ENCODE assay signal across 10 cellular contexts in the genomic region with DNA sequence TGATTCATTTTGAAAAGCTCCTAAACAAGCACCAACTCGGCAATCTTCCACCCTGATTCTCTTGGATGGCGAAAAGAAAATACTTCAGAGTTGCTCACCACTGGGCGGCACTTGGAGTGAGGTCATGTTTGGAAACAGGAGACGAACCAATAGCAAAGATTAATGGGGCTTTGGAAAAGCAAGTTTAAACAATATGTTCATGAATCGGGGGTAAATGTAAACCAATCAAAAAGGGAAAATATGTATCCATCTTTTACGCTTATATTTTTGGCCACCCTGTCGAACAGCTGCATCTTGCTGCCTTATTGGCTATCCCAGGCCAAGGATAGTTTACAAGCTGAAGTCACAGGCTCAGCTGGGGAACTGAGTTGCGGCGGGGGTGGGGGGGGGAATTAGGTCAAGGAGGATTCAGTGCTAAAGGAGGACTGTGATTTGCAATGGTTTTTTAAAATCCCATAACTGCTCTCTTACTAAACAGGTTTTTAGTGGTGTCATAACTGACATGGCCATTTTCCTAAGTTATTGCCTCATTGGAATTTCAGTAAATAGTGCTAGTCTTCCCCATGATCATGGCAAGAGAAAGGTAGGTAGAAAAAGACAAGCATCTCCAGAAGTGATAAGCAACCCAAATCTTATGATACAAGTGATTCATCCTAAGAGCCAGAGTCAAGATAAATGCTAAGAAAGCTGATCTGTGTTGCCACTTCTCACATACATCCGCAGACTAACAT.
DNase-seq lines count a peak whose midpoint lies in the region; ATAC-seq and TF ChIP-seq lines count a peak whose summit lies in the region.
"Had no signal": no experiment of that assay in that cellular context is flagged by ENCODE, and none has a peak within 500 bp of the region (broad histone marks: within the 10 kb centered on the region; RNA-seq: fewer than 3 reads in every experiment).

No MANE protein-coding gene starts in this region.

- H3K4ac ChIP-seq in neuronal stem cell (ENCODE audit: low read length) = no peak overlapping the region

- ATAC-seq in gastroesophageal sphincter (peak; percentile 86), gastrocnemius medialis (peak; percentile 84 to 86), GM21381 (IDR thresholded peaks at IDR 0.05; ENCODE audit: unreplicated experiment) (no peak)
- ATAC-seq: activated naive CD4-positive, alpha-beta T cell treated with anti-CD3 and anti-CD28 coated beads, Interleukin-2, amount 50 U/mL, for 72 hours had no signal

- no peak overlapping the region for H3K14ac ChIP-seq in neuronal stem cell (ENCODE audit: low read length)

- H3K4me2 ChIP-seq in neuronal stem cell (ENCODE audit: insufficient read depth, low read length, poor library complexity, severe bottlenecking) = no peak overlapping the region

- H3K4me1 ChIP-seq in gastroesophageal sphincter (peaks cover 0 to 14% (median under 1%) of the 10 kb centered on the region in 3 donors), gastrocnemius medialis (no peaks in the 10 kb centered on the region), neuronal stem cell (ENCODE audit: control insufficient read depth in 2 of 2, insufficient read depth in 1 of 2, low read depth in 1 of 2, low read length in 2 of 2) (peaks cover 0 to 4% of the 10 kb centered on the region in 2 donors)

- TF ChIP-seq CTCF in WERI-Rb-1 (IDR thresholded peaks at IDR 0.05; ENCODE audit: low read depth, low read length) (peak; percentile 4; the same call in 1 of the 2 replicates), gastroesophageal sphincter (IDR thresholded peaks at IDR 0.05) (peak in 3 of 4 experiments; percentile 24 to 29 (median 26)), gastrocnemius medialis (IDR thresholded peaks at IDR 0.05 in 4 of 5, conservative IDR thresholded peaks at IDR 0.05 in 1 of 5) (peak in 1 of 5 experiments; percentile 24)

- TF ChIP-seq POLR2A in gastroesophageal sphincter (IDR thresholded peaks at IDR 0.05) = no peak
- no peak for TF ChIP-seq POLR2A in gastrocnemius medialis (IDR thresholded peaks at IDR 0.05)

- H3K18ac ChIP-seq in neuronal stem cell (ENCODE audit: low read length) = no peak overlapping the region

- no peak for TF ChIP-seq EP300 in gastroesophageal sphincter (IDR thresholded peaks at IDR 0.05)

- H2BK15ac ChIP-seq in neuronal stem cell (ENCODE audit: low read length) = no peak overlapping the region

- no peak overlapping the region for H4K91ac ChIP-seq in neuronal stem cell (ENCODE audit: low read depth, low read length, poor library complexity)

- no peaks in the 10 kb centered on the region for H3K27me3 ChIP-seq in WERI-Rb-1 (ENCODE audit: insufficient read depth, low read depth, severe bottlenecking)
- H3K27me3 ChIP-seq in gastroesophageal sphincter = no peaks in the 10 kb centered on the region
- H3K27me3 ChIP-seq in gastrocnemius medialis = no peaks in the 10 kb centered on the region
- H3K27me3 ChIP-seq in neuronal stem cell (ENCODE audit: control insufficient read depth in 3 of 3, insufficient read depth in 3 of 3, low read depth in 1 of 3, low read length in 3 of 3) = no peaks in the 10 kb centered on the region

- peak overlapping the region; percentile 19 for H3K27ac ChIP-seq in WERI-Rb-1
- H3K27ac ChIP-seq in gastroesophageal sphincter = peak overlapping the region; percentile 56 to 73 (median 58)
- H3K27ac ChIP-seq in gastrocnemius medialis = peak overlapping the region in 3 of 4 donors; percentile 34 to 58 (median 51)
- no peak overlapping the region for H3K27ac ChIP-seq in neuronal stem cell (replicated peaks; ENCODE audit: low read length)

- WGBS in gastroesophageal sphincter (ENCODE audit: low coverage in 1 of 2), 2 donors = 28 to 47% methylated on average over 7 to 10 of the region's 10 CpGs
- WGBS in neuronal stem cell (ENCODE audit: extremely low coverage in 2 of 2, insufficient read length in 2 of 2, insufficient replicate concordance in 1 of 2), 2 donors = no CpG with 5 or more reads among the region's 10 CpGs

- H2BK5ac ChIP-seq in neuronal stem cell (ENCODE audit: low read length) = no peak overlapping the region

- H2BK12ac ChIP-seq in neuronal stem cell (ENCODE audit: low read length) = no peak overlapping the region

- H3K4me3 ChIP-seq in WERI-Rb-1 (ENCODE audit: low read depth, low read length) = 0 out of 2 replicates have a peak overlapping the region, but pooled peaks have one; percentile 5
- H3K4me3 ChIP-seq in gastroesophageal sphincter = peak overlapping the region in 1 of 2 donors; percentile 19
- peak overlapping the region in 2 of 4 donors; percentile 1 to 32 for H3K4me3 ChIP-seq in gastrocnemius medialis
- H3K4me3 ChIP-seq in neuronal stem cell (ENCODE audit: low read length in 2 of 2) = no peak overlapping the region

- DNase-seq in ELR (ENCODE audit: low read depth) (peak; percentile 35), WERI-Rb-1 (peak; percentile 66), gastrocnemius medialis (peak; percentile 31 to 51), NCI-H748 (lab: John Stamatoyannopoulos, UW; ENCODE audit: unreplicated experiment) (no peak), NCI-H2107 treated with DMSO at 0.1 percent for 48 hours (lab: John Stamatoyannopoulos, UW; ENCODE audit: unreplicated experiment) (no peak), neuronal stem cell (ENCODE audit: low spot score) (no peak)
- DNase-seq: NCI-H1092 treated with DMSO at 0.1 percent for 48 hours had no signal

- H3K9me3 ChIP-seq in WERI-Rb-1 (ENCODE audit: severe bottlenecking) = no peaks in the 10 kb centered on the region
- H3K9me3 ChIP-seq in gastroesophageal sphincter = no peaks in the 10 kb centered on the region
- no peaks in the 10 kb centered on the region for H3K9me3 ChIP-seq in gastrocnemius medialis
- H3K9me3 ChIP-seq in neuronal stem cell (replicated peaks in 1 of 2; ENCODE audit: control insufficient read depth in 2 of 2, insufficient read depth in 1 of 2, low read depth in 1 of 2, low read length in 2 of 2) = no peaks in the 10 kb centered on the region

- no peak overlapping the region for H3K23ac ChIP-seq in neuronal stem cell (ENCODE audit: low read depth, low read length, poor library complexity)

- no peaks in the 10 kb centered on the region for H3K79me1 ChIP-seq in neuronal stem cell (ENCODE audit: low read depth, low read length)

- in situ Hi-C loops in gastrocnemius medialis (cut with MboI; ENCODE audit: low sequenced_read_pairs in 4 of 4) = no loop called here

- H2AFZ ChIP-seq in neuronal stem cell (ENCODE audit: low read length) = no peak overlapping the region

- H2AK5ac ChIP-seq in neuronal stem cell (ENCODE audit: low read depth, low read length) = no peak overlapping the region

- no peak overlapping the region for H3K9ac ChIP-seq in neuronal stem cell (ENCODE audit: low read depth, low read length, poor library complexity)

- H3K36me3 ChIP-seq in WERI-Rb-1 (no peaks in the 10 kb centered on the region), gastroesophageal sphincter (no peaks in the 10 kb centered on the region), gastrocnemius medialis (no peaks in the 10 kb centered on the region), neuronal stem cell (replicated peaks in 1 of 2; ENCODE audit: control insufficient read depth in 2 of 2, insufficient read depth in 2 of 2, low read length in 2 of 2) (no peaks in the 10 kb centered on the region)

- no peak overlapping the region for H2BK120ac ChIP-seq in neuronal stem cell (ENCODE audit: low read depth, low read length)

- no peak overlapping the region for H4K8ac ChIP-seq in neuronal stem cell (ENCODE audit: low read depth, low read length)

- intact Hi-C loops in gastrocnemius medialis (cut with DNase I; ENCODE audit: low total_unique reads) = no loop called here

Comparison
In these comparisons a context has a peak if more than half of its experiments do, and no peak if none do; other contexts are left out.
1. DNase-seq: peak in ELR (single experiment), WERI-Rb-1 (single experiment) and gastrocnemius medialis (2 of 2); none in NCI-H748 (single experiment), NCI-H2107 treated with DMSO at 0.1 percent for 48 hours (single experiment) and neuronal stem cell (single experiment).